In genomic region chr10:87094373-87095240, GRCh38 we compare ENCODE assay signal across 8 cellular contexts. TPM values are rescaled to one million over a fixed set of nuclear protein-coding genes. Genes with fewer than 3 reads are reported as not detected.
DNase-seq lines count a peak whose midpoint lies in the region; ATAC-seq and TF ChIP-seq lines count a peak whose summit lies in the region.

Gene GLUD1 (minus strand): TSS chr10:87094843. CDS start chr10:87094769, 74 bp downstream.
Gene SHLD2 (plus strand): TSS chr10:87095206. CDS start chr10:87151355, 56,149 bp downstream.

- H3K4me3 Mint-ChIP-seq in naive B cell = peak within 1 kb of the TSS; percentile 92 to 98 (median 96)
- peak within 1 kb of the TSS; percentile 95 for H3K4me3 Mint-ChIP-seq in stimulated activated naive B cell treated with anti-CD40 and anti-IgM and Interleukin-4, amounts not matched to agents 10 μg/mL and 1 μg/mL and 100 μg/mL, for 72 hours

- H3K27ac ChIP-seq in Peyer's patch = peak within 1 kb of the TSS; percentile 97 to 99 (median 98)

- peaks cover 0 to 7% (median 0%) of the 10 kb centered on the region in 3 donors for H3K36me3 ChIP-seq in Peyer's patch

- peak in 2 of 6 experiments; percentile 3 to 22 for TF ChIP-seq CTCF in Peyer's patch (IDR thresholded peaks at IDR 0.05)

- peak; percentile 54 for ATAC-seq in GM21447 (IDR thresholded peaks at IDR 0.05; ENCODE audit: unreplicated experiment)
- ATAC-seq in naive B cell (ENCODE audit: low read depth in 2 of 2) = peak; percentile 58 to 62
- peak; percentile 72 to 80 for ATAC-seq in stimulated activated naive B cell treated with anti-CD40 and anti-IgM and Interleukin-4, amounts not matched to agents 10 μg/mL and 1 μg/mL and 100 μg/mL, for 72 hours (replicated peaks)

- H3K4me3 ChIP-seq in Peyer's patch = peak within 1 kb of the TSS; percentile 72 to 93 (median 82)

- H3K9me3 Mint-ChIP-seq in naive B cell = no peaks in the 10 kb centered on the region
- no peaks in the 10 kb centered on the region for H3K9me3 Mint-ChIP-seq in stimulated activated naive B cell treated with anti-CD40 and anti-IgM and Interleukin-4, amounts not matched to agents 10 μg/mL and 1 μg/mL and 100 μg/mL, for 72 hours

- H3K27ac Mint-ChIP-seq in naive B cell = peak within 1 kb of the TSS; percentile 87 to 98 (median 94)
- peak within 1 kb of the TSS; percentile 98 for H3K27ac Mint-ChIP-seq in stimulated activated naive B cell treated with anti-CD40 and anti-IgM and Interleukin-4, amounts not matched to agents 10 μg/mL and 1 μg/mL and 100 μg/mL, for 72 hours

- peaks cover 35 to 47% (median 46%) of the 10 kb centered on the region in 3 donors for H3K4me1 Mint-ChIP-seq in naive B cell
- H3K4me1 Mint-ChIP-seq in stimulated activated naive B cell treated with anti-CD40 and anti-IgM and Interleukin-4, amounts not matched to agents 10 μg/mL and 1 μg/mL and 100 μg/mL, for 72 hours = peaks cover 22 to 40% of the 10 kb centered on the region in 2 donors

- peaks cover 0 to 41% (median 0%) of the 10 kb centered on the region in 4 donors for H3K4me1 ChIP-seq in Peyer's patch

- H3K9me3 ChIP-seq in Peyer's patch = no peaks in the 10 kb centered on the region

- DNase-seq in DMS114 treated with DMSO at 0.1 percent for 48 hours (lab: John Stamatoyannopoulos, UW; ENCODE audit: unreplicated experiment) (peak; percentile 83), HuH-7 (ENCODE audit: low spot score) (peak; percentile 87), Peyer's patch (peak; percentile 90 to 97 (median 95)), activated T-helper 1 cell treated with Interleukin-2 at 50 U/mL for 16 hours (ENCODE audit: low read depth) (peak; percentile 85), fibroblast of gingiva (ENCODE audit: low read depth) (peak; percentile 95), naive B cell (peak; percentile 89)
- peak; percentile 93 for DNase-seq in stimulated activated naive B cell treated with anti-CD40 and anti-IgM and Interleukin-4, amounts not matched to agents 10 μg/mL and 1 μg/mL and 100 μg/mL, for 72 hours

- peaks cover 0 to 5% of the 10 kb centered on the region in 2 donors for H3K36me3 Mint-ChIP-seq in naive B cell
- H3K36me3 Mint-ChIP-seq in stimulated activated naive B cell treated with anti-CD40 and anti-IgM and Interleukin-4, amounts not matched to agents 10 μg/mL and 1 μg/mL and 100 μg/mL, for 72 hours = peaks cover 8 to 14% of the 10 kb centered on the region in 2 donors

- no peaks in the 10 kb centered on the region for H3K27me3 Mint-ChIP-seq in naive B cell
- no peaks in the 10 kb centered on the region for H3K27me3 Mint-ChIP-seq in stimulated activated naive B cell treated with anti-CD40 and anti-IgM and Interleukin-4, amounts not matched to agents 10 μg/mL and 1 μg/mL and 100 μg/mL, for 72 hours

- H3K27me3 ChIP-seq in Peyer's patch = no peaks in the 10 kb centered on the region

- peak; percentile 87 for TF ChIP-seq POLR2A in Peyer's patch (IDR thresholded peaks at IDR 0.05)

RNA-seq across cellular contexts. Expression of gene GLUD1, which starts in this region (rescaled TPM):
- 100 to 1,000 TPM; 116 to 308 (median 168) TPM for total RNA-seq in Peyer's patch
- polyA plus RNA-seq in naive B cell (ENCODE audit: low read depth in 6 of 6) = 100 to 1,000 TPM in 4 of 6 donors, 10 to 100 TPM in 2; 90.7 to 158 (median 104) TPM

RNA-seq across cellular contexts. Expression of gene SHLD2, which starts in this region (rescaled TPM):
- total RNA-seq in Peyer's patch = 10 to 100 TPM; 35.2 to 55.3 (median 46.0) TPM
- polyA plus RNA-seq in naive B cell (ENCODE audit: low read depth in 6 of 6) = 10 to 100 TPM in 5 of 6 donors, 1 to 10 TPM in 1; 8.6 to 18.1 (median 14.9) TPM

Comparison
In these comparisons a context has a peak if more than half of its experiments do, and no peak if none do; other contexts are left out.
1. Peak in every context shown above with its lines: DNase-seq, ATAC-seq, H3K4me3 ChIP-seq and H3K27ac ChIP-seq.